Comparison of ENCODE assay signal across 8 cellular contexts in the genomic region with DNA sequence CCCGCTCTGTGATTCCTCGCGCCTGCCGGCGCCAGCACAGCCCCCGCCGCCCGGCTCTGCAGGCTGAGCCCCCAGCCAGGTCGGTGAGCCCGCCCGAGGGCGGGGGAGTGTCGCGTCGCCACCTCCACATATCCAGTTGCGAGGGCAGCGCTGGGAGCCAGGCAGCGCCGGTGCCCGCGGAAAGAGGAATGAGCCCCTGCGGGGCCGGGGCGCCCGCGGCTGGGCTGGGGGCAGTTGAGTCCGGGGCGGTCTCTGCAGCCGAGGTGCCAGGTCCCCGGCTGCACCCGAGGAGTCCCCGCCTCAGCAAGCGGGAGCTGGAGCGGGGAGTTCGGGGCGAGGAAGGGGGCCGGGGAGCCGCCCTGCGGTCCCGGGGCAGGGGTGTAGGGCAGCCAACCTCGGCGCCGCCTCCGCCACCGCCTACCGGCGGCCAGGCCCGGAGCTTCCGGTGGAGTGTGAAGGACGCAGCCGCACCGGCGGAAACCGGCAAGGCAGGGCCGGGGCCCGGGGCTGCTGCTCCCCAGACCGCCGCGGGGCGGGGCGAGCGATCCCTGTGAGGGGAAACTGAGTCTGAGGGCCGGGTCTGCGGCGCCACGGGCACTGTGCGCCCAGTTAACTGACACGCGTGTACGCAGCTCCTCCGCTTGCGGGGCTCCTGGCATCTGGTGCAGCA. TPM values are rescaled to one million over a fixed set of nuclear protein-coding genes. Genes with fewer than 3 reads are reported as not detected.
A peak's percentile ranks its signal among the peaks of the same experiment; 100 is the strongest.
DNase-seq lines count a peak whose midpoint lies in the region; ATAC-seq and TF ChIP-seq lines count a peak whose summit lies in the region.

No MANE protein-coding gene starts in this region.

- ATAC-seq in HG02870 (IDR thresholded peaks at IDR 0.05; ENCODE audit: unreplicated experiment), result peak; percentile 25
- peak; percentile 4 for ATAC-seq in activated T-helper 17 cell treated with anti-CD3 and anti-CD28 coated beads, Interleukin-2, amount 50 U/mL, for 72 hours (replicated peaks)
- peak; percentile 46 to 64 for ATAC-seq in natural killer cell treated with Interleukin-12 subunit alpha and Interleukin-12 subunit beta and Interleukin-15 and Interleukin-18, amount 100 ng/mL, for 72 hours

- H3K4me3 Mint-ChIP-seq in activated T-helper 17 cell treated with anti-CD3 and anti-CD28 coated beads, Interleukin-2, amount 50 U/mL, for 72 hours, result peak overlapping the region; percentile 91
- H3K4me3 Mint-ChIP-seq in natural killer cell treated with Interleukin-12 subunit alpha and Interleukin-12 subunit beta and Interleukin-15 and Interleukin-18, amount 100 ng/mL, for 72 hours, result peak overlapping the region; percentile 99

- no peaks in the 10 kb centered on the region for H3K27me3 ChIP-seq in tibial artery

- peaks cover 44% of the 10 kb centered on the region for H3K4me1 Mint-ChIP-seq in activated T-helper 17 cell treated with anti-CD3 and anti-CD28 coated beads, Interleukin-2, amount 50 U/mL, for 72 hours
- peaks cover 73 to 88% of the 10 kb centered on the region in 2 donors for H3K4me1 Mint-ChIP-seq in natural killer cell treated with Interleukin-12 subunit alpha and Interleukin-12 subunit beta and Interleukin-15 and Interleukin-18, amount 100 ng/mL, for 72 hours (ENCODE audit: low read depth in 2 of 2)

- TF ChIP-seq CTCF in fibroblast of pulmonary artery (IDR thresholded peaks at IDR 0.05; ENCODE audit: low read length, missing control alignments) (no peak), tibial artery (IDR thresholded peaks at IDR 0.05) (peak in 1 of 2 experiments; percentile 34)

- no peaks in the 10 kb centered on the region for H3K27me3 Mint-ChIP-seq in activated T-helper 17 cell treated with anti-CD3 and anti-CD28 coated beads, Interleukin-2, amount 50 U/mL, for 72 hours
- no peaks in the 10 kb centered on the region for H3K27me3 Mint-ChIP-seq in natural killer cell treated with Interleukin-12 subunit alpha and Interleukin-12 subunit beta and Interleukin-15 and Interleukin-18, amount 100 ng/mL, for 72 hours

- intact Hi-C loops in tibial artery (cut with DNase I; ENCODE audit: low total_unique reads), result no loop called here

- peak overlapping the region; percentile 94 for H3K27ac ChIP-seq in tibial artery

- H3K9me3 ChIP-seq in tibial artery, result no peaks in the 10 kb centered on the region

- H3K4me3 ChIP-seq in fibroblast of pulmonary artery (replicated peaks; ENCODE audit: low read depth, low read length), result peak overlapping the region; percentile 35
- H3K4me3 ChIP-seq in tibial artery, result peak overlapping the region; percentile 65 to 75

- peaks cover 0 to 93% (median 62%) of the 10 kb centered on the region in 4 donors for H3K4me1 ChIP-seq in tibial artery

- H3K9me3 Mint-ChIP-seq in activated T-helper 17 cell treated with anti-CD3 and anti-CD28 coated beads, Interleukin-2, amount 50 U/mL, for 72 hours, result no peaks in the 10 kb centered on the region
- H3K9me3 Mint-ChIP-seq in natural killer cell treated with Interleukin-12 subunit alpha and Interleukin-12 subunit beta and Interleukin-15 and Interleukin-18, amount 100 ng/mL, for 72 hours, result no peaks in the 10 kb centered on the region

- H3K27ac Mint-ChIP-seq in activated T-helper 17 cell treated with anti-CD3 and anti-CD28 coated beads, Interleukin-2, amount 50 U/mL, for 72 hours, result peak overlapping the region; percentile 95
- H3K27ac Mint-ChIP-seq in natural killer cell treated with Interleukin-12 subunit alpha and Interleukin-12 subunit beta and Interleukin-15 and Interleukin-18, amount 100 ng/mL, for 72 hours, result peak overlapping the region; percentile 97 to 98

- DNase-seq in NCI-H1436 (lab: John Stamatoyannopoulos, UW), result peak; percentile 44
- no peak for DNase-seq in NCI-H1436 treated with DMSO at 0.1 percent for 48 hours (lab: John Stamatoyannopoulos, UW)
- peak; percentile 70 for DNase-seq in NCI-H748 (lab: John Stamatoyannopoulos, UW; ENCODE audit: unreplicated experiment)
- DNase-seq in fibroblast of pulmonary artery (ENCODE audit: low read depth), result peak; percentile 42
- DNase-seq in natural killer cell treated with Interleukin-12 subunit alpha and Interleukin-12 subunit beta and Interleukin-15 and Interleukin-18, amount 100 ng/mL, for 72 hours (ENCODE audit: low spot score), result peak; percentile 93
- DNase-seq in tibial artery, result peak; percentile 75 to 89

- no peaks in the 10 kb centered on the region for H3K36me3 ChIP-seq in tibial artery

- H3K36me3 Mint-ChIP-seq in activated T-helper 17 cell treated with anti-CD3 and anti-CD28 coated beads, Interleukin-2, amount 50 U/mL, for 72 hours (ENCODE audit: low read depth), result peaks cover 50% of the 10 kb centered on the region
- peaks cover 6% of the 10 kb centered on the region for H3K36me3 Mint-ChIP-seq in natural killer cell treated with Interleukin-12 subunit alpha and Interleukin-12 subunit beta and Interleukin-15 and Interleukin-18, amount 100 ng/mL, for 72 hours

RNA-seq across cellular contexts. Expression of a gene that starts 2.3 kb away (rescaled TPM):
- 100 to 1,000 TPM in 1 of 2 donors, 10 to 100 TPM in 1; 71.4 to 164 TPM for total RNA-seq in activated T-helper 17 cell treated with anti-CD3 and anti-CD28 coated beads, Interleukin-2, amount 50 U/mL, for 72 hours
- 100 to 1,000 TPM; 145 to 375 TPM for total RNA-seq in natural killer cell treated with Interleukin-12 subunit alpha and Interleukin-12 subunit beta and Interleukin-15 and Interleukin-18, amount 100 ng/mL, for 72 hours

RNA-seq across cellular contexts. Expression of a gene that starts 51.9 kb away (rescaled TPM):
- 100 to 1,000 TPM; 236 to 258 TPM for total RNA-seq in activated T-helper 17 cell treated with anti-CD3 and anti-CD28 coated beads, Interleukin-2, amount 50 U/mL, for 72 hours
- total RNA-seq in natural killer cell treated with Interleukin-12 subunit alpha and Interleukin-12 subunit beta and Interleukin-15 and Interleukin-18, amount 100 ng/mL, for 72 hours, result 100 to 1,000 TPM in 1 of 2 donors, 10 to 100 TPM in 1; 97.4 to 177 TPM

Comparison
In these comparisons a context has a peak if more than half of its experiments do, and no peak if none do; other contexts are left out.
1. ATAC-seq: peak in every context shown above with its lines; median percentile 55 in natural killer cell treated with Interleukin-12 subunit alpha and Interleukin-12 subunit beta and Interleukin-15 and Interleukin-18, amount 100 ng/mL, for 72 hours; 25 in HG02870; 4 in activated T-helper 17 cell treated with anti-CD3 and anti-CD28 coated beads, Interleukin-2, amount 50 U/mL, for 72 hours.